16 cellular contexts compared by ENCODE assay signal in the genomic region with DNA sequence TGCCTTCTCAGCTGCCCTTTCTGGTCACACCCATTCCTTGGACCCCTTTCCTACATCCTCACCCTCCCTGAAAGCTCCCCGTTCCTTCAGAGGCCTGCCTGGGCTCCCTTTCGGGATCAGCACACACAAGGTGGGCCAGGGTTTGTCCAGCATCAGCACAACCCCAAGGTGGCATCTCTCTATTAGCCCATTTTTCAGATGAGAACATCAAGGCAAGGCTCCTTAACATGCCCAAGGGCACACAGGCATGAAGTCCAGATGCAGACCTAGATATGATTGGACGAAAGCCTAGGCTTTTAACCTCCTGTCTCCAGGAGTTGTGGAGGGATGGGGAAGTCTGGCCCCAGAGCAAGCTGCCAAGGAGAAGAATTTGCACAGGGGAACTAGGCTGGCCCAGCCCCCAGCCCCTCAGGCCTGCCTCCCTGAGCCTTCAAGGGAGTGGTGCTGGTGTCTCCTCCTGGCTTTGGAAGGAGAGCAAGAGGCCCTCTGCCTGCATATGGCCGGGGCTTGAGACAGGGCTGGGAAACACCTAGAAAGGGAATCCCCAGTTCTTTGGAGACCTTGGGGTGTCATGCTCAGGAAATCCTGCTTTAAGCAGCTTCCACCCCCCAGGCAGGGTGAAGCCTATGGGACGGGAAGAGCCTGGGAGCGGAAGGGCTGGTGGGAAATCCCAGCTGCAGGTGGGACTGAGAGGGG. TPM values are rescaled to one million over a fixed set of nuclear protein-coding genes. Genes with fewer than 3 reads are reported as not detected.
"Had no signal": no experiment of that assay in that cellular context is flagged by ENCODE, and none has a peak within 500 bp of the region (broad histone marks: within the 10 kb centered on the region; RNA-seq: fewer than 3 reads in every experiment).

No MANE protein-coding gene starts in this region.

- H3K4me3 Mint-ChIP-seq: activated CD4-positive, alpha-beta memory T cell treated with anti-CD3 and anti-CD28 coated beads for 36 hours; activated CD4-positive, alpha-beta T cell treated with anti-CD3 and anti-CD28 coated beads for 36 hours; activated naive CD8-positive, alpha-beta T cell treated with anti-CD3 and anti-CD28 coated beads, Interleukin-2, amount 10 ng/mL, durations not matched to agents 7 days and 5 days; neural crest cell; WTC11 had no signal

- DNase-seq: activated CD4-positive, alpha-beta memory T cell treated with anti-CD3 and anti-CD28 coated beads for 36 hours; activated CD4-positive, alpha-beta T cell treated with anti-CD3 and anti-CD28 coated beads for 36 hours; activated gamma-delta T cell treated with Interleukin-2 at 50 U/mL for 16 hours; activated naive CD8-positive, alpha-beta T cell treated with anti-CD3 and anti-CD28 coated beads, Interleukin-2, amount 10 ng/mL, durations not matched to agents 7 days and 5 days; activated T-cell treated with anti-CD3 and anti-CD28 coated beads, Interleukin-2, amount 50 U/mL, for 48 hours; body of pancreas; central memory CD4-positive, alpha-beta T cell; colonic mucosa; left lung; pancreas; sigmoid colon; stimulated activated CD4-positive, alpha-beta T cell treated with anti-CD3 and anti-CD28 coated beads, Interleukin-4, amount 100 ng/mL, for 4 hours; stimulated activated naive CD4-positive, alpha-beta T cell; SW 1271 had no signal

- H3K36me3 Mint-ChIP-seq: activated naive CD8-positive, alpha-beta T cell treated with anti-CD3 and anti-CD28 coated beads, Interleukin-2, amount 10 ng/mL, durations not matched to agents 7 days and 5 days had no signal

- H3K4me1 Mint-ChIP-seq: neural crest cell had no signal

- H3K27ac Mint-ChIP-seq: activated CD4-positive, alpha-beta memory T cell treated with anti-CD3 and anti-CD28 coated beads for 36 hours; activated CD4-positive, alpha-beta T cell treated with anti-CD3 and anti-CD28 coated beads for 36 hours; WTC11 had no signal

- H3K4me3 ChIP-seq: body of pancreas, colonic mucosa, left lung, pancreas, sigmoid colon had no signal

- H3K36me3 ChIP-seq: colonic mucosa, left lung, pancreas, sigmoid colon had no signal

- ATAC-seq: activated CD4-positive, alpha-beta T cell treated with anti-CD3 and anti-CD28 coated beads for 36 hours; body of pancreas had no signal

- H3K4me1 ChIP-seq: body of pancreas, colonic mucosa, pancreas had no signal

- H3K27ac ChIP-seq: body of pancreas, colonic mucosa, pancreas, sigmoid colon had no signal

- H3K9me3 Mint-ChIP-seq: activated naive CD8-positive, alpha-beta T cell treated with anti-CD3 and anti-CD28 coated beads, Interleukin-2, amount 10 ng/mL, durations not matched to agents 7 days and 5 days; neural crest cell had no signal

- H3K27me3 Mint-ChIP-seq: activated CD4-positive, alpha-beta memory T cell treated with anti-CD3 and anti-CD28 coated beads for 36 hours; activated CD4-positive, alpha-beta T cell treated with anti-CD3 and anti-CD28 coated beads for 36 hours had no signal

- H3K27me3 ChIP-seq: body of pancreas, colonic mucosa, left lung, pancreas, sigmoid colon had no signal

- H3K9me3 ChIP-seq: body of pancreas, colonic mucosa, left lung, pancreas, sigmoid colon had no signal

RNA-seq across cellular contexts. Expression of gene VSIR, which starts 9.0 kb away (rescaled TPM):
- total RNA-seq: neural crest cell had no signal
